ENCODE assay signal across 1 cellular context in the genomic region with DNA sequence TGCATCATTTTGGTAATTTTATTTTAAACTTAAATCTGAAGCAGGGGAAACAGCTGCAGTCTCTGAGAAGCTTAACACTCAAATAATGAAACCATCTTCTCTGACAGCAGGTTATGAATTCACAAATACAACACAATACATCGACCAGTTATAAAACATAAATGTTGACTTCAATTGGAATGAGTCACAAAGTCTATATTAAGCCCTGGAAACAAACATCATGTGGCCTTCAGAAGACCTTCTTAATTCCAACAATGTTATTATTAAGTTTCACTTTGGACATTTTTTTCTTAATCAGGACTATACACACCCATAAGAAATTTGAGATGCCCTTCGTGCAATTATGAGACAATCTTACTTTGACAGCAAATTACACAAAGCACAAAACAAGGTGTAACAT.
TF ChIP-seq lines count a peak whose summit lies in the region.

No MANE protein-coding gene starts in this region.

TF ChIP-seq in HepG2, 621 proteins besides CTCF, POLR2A, EP300 and RAD21 (continued from another document):
- no peak for TF ChIP-seq ZNF572 (CRISPR knock-in tag; IDR thresholded peaks at IDR 0.05)
